15 cellular contexts compared by ENCODE assay signal in genomic region chr11:129313588-129314288, GRCh38.
DNase-seq lines count a peak whose midpoint lies in the region; ATAC-seq, FAIRE-seq and TF ChIP-seq lines count a peak whose summit lies in the region.
"Had no signal": no experiment of that assay in that cellular context is flagged by ENCODE, and none has a peak within 500 bp of the region (broad histone marks: within the 10 kb centered on the region; RNA-seq: fewer than 3 reads in every experiment).

No MANE protein-coding gene starts in this region.

- H3K27me3 Mint-ChIP-seq in endodermal cell (ENCODE audit: insufficient read depth): peaks cover 9% of the 10 kb centered on the region
- H3K27me3 Mint-ChIP-seq: activated T-cell treated with anti-CD3 and anti-CD28 coated beads, Interleukin-2, amount 50 U/mL, for 24 hours had no signal

- WGBS in body of pancreas, 2 donors: 63 to 72% methylated on average over 4 of the region's 4 CpGs
- 81 to 86% methylated on average over 4 of the region's 4 CpGs for WGBS in endodermal cell (ENCODE audit: insufficient coverage in 1 of 2, insufficient read length in 1 of 2), 2 experiments

- H3K9ac ChIP-seq in BLaER1 treated with 17β-estradiol and CSF1 and Interleukin-3, amounts not matched to agents 10 nM and 100 nM: peak overlapping the region in 1 of 11 experiments; percentile 9; a peak in 1 of 22 replicates
- no peak overlapping the region for H3K9ac ChIP-seq in Loucy (ENCODE audit: low read depth, low read length, poor library complexity, severe bottlenecking)
- no peak overlapping the region for H3K9ac ChIP-seq in endodermal cell (ENCODE audit: extremely low read depth, low read length, poor library complexity, severe bottlenecking)
- H3K9ac ChIP-seq: KMS-11 had no signal

- H3K9me3 ChIP-seq in BLaER1 treated with 17β-estradiol and CSF1 and Interleukin-3, amounts not matched to agents 10 nM and 100 nM (replicated peaks in 1 of 11): peaks cover 6 to 28% (median 17%) of the 10 kb centered on the region in 11 experiments; a peak in 21 of 22 replicates
- H3K9me3 ChIP-seq in Loucy (ENCODE audit: insufficient read depth, low read depth, low read length): no peaks in the 10 kb centered on the region
- H3K9me3 ChIP-seq in body of pancreas: no peaks in the 10 kb centered on the region
- peaks cover 5% of the 10 kb centered on the region for H3K9me3 ChIP-seq in endodermal cell (ENCODE audit: control insufficient read depth, low read length)
- H3K9me3 ChIP-seq: lower lobe of right lung had no signal

- TF ChIP-seq CTCF in Loucy (conservative IDR thresholded peaks at IDR 0.05; ENCODE audit: low read length) (no peak), body of pancreas (IDR thresholded peaks at IDR 0.05) (no peak), endodermal cell (conservative IDR thresholded peaks at IDR 0.05) (no peak)

- no peak overlapping the region for H3K27ac Mint-ChIP-seq in endodermal cell
- H3K27ac Mint-ChIP-seq: activated T-cell treated with anti-CD3 and anti-CD28 coated beads, Interleukin-2, amount 50 U/mL, for 24 hours; effector memory CD8-positive, alpha-beta T cell had no signal

- H3K9me2 ChIP-seq in Loucy (replicated peaks; ENCODE audit: low read depth, low read length): no peaks in the 10 kb centered on the region

- H3K4me1 Mint-ChIP-seq in endodermal cell: peaks cover 43% of the 10 kb centered on the region

- H3K9me3 Mint-ChIP-seq in endodermal cell: peaks cover 17% of the 10 kb centered on the region

- H2AFZ ChIP-seq in Loucy (ENCODE audit: low read length): peak overlapping the region; percentile 66

- no peaks in the 10 kb centered on the region for H3K36me3 Mint-ChIP-seq in endodermal cell (ENCODE audit: low read depth)

- peak overlapping the region; percentile 0 to 75 (median 51); a peak in 18 of 22 replicates for H3K4me2 ChIP-seq in BLaER1 treated with 17β-estradiol and CSF1 and Interleukin-3, amounts not matched to agents 10 nM and 100 nM
- no peak overlapping the region for H3K4me2 ChIP-seq in Loucy (ENCODE audit: low read depth, low read length, poor library complexity, severe bottlenecking)
- H3K4me2 ChIP-seq: KMS-11 had no signal

- no peaks in the 10 kb centered on the region for H3F3A ChIP-seq in Loucy (ENCODE audit: low read depth)

- H3K79me2 ChIP-seq in Loucy (ENCODE audit: insufficient read depth, low read length): no peaks in the 10 kb centered on the region

- H4K20me1 ChIP-seq in BLaER1 treated with 17β-estradiol and CSF1 and Interleukin-3, amounts not matched to agents 10 nM and 100 nM: no peaks in the 10 kb centered on the region
- H4K20me1 ChIP-seq in Loucy (ENCODE audit: insufficient read depth, low read length, poor library complexity, severe bottlenecking): no peaks in the 10 kb centered on the region

- peak in 3 of 4 donors; percentile 35 to 42 (median 38) for DNase-seq in body of pancreas
- DNase-seq in inferior parietal cortex (ENCODE audit: extremely low spot score): peak; percentile 59
- DNase-seq in endodermal cell: no peak
- no peak for DNase-seq in stimulated activated CD8-positive, alpha-beta memory T cell treated with anti-CD3 and anti-CD28 coated beads, Interleukin-4, amount 100 ng/mL, for 48 hours
- DNase-seq in SIG-M5 (lab: John Stamatoyannopoulos, UW): no peak
- no peak for DNase-seq in GM12892 (ENCODE audit: insufficient read length)
- DNase-seq: activated T-cell treated with anti-CD3 and anti-CD28 coated beads, Interleukin-2, amount 50 U/mL, for 24 hours; COR-L47; effector memory CD8-positive, alpha-beta T cell; lower lobe of right lung; NCI-H187 treated with DMSO at 0.1 percent for 48 hours; T-helper 1 cell had no signal

- H3K36me3 ChIP-seq in BLaER1 treated with 17β-estradiol and CSF1 and Interleukin-3, amounts not matched to agents 10 nM and 100 nM: no peaks in the 10 kb centered on the region
- H3K36me3 ChIP-seq in Loucy (ENCODE audit: insufficient read depth, low read length) (no peaks in the 10 kb centered on the region), body of pancreas (replicated peaks in 1 of 2; ENCODE audit: insufficient read depth in 1 of 2, low read depth in 2 of 2) (no peaks in the 10 kb centered on the region), endodermal cell (ENCODE audit: control insufficient read depth, insufficient read depth, low read length) (no peaks in the 10 kb centered on the region)
- H3K36me3 ChIP-seq: lower lobe of right lung had no signal

- TF ChIP-seq POLR2A in body of pancreas (IDR thresholded peaks at IDR 0.05) (no peak), GM12892 (IDR thresholded peaks at IDR 0.05; ENCODE audit: low read depth, low read length) (no peak)

- no peak for ATAC-seq in body of pancreas
- ATAC-seq: effector memory CD8-positive, alpha-beta T cell had no signal

- FAIRE-seq in GM12892 (lab: Jason Lieb, UNC): no peak

- no peak overlapping the region for H3K4me3 ChIP-seq in BLaER1 treated with 17β-estradiol and CSF1 and Interleukin-3, amounts not matched to agents 10 nM and 100 nM
- H3K4me3 ChIP-seq in Loucy (ENCODE audit: low read length, poor library complexity, severe bottlenecking): no peak overlapping the region
- no peak overlapping the region for H3K4me3 ChIP-seq in body of pancreas
- H3K4me3 ChIP-seq in endodermal cell (ENCODE audit: low read length): no peak overlapping the region
- H3K4me3 ChIP-seq: lower lobe of right lung had no signal

- peak overlapping the region in 8 of 11 experiments; percentile 22 to 69 (median 62); a peak in 13 of 22 replicates for H3K27ac ChIP-seq in BLaER1 treated with 17β-estradiol and CSF1 and Interleukin-3, amounts not matched to agents 10 nM and 100 nM
- H3K27ac ChIP-seq in body of pancreas (peak overlapping the region in 3 of 4 donors; percentile 49 to 83 (median 53)), endodermal cell (ENCODE audit: low read depth, low read length) (no peak overlapping the region)
- H3K27ac ChIP-seq: KMS-11, lower lobe of right lung had no signal

- H3K4me1 ChIP-seq in BLaER1 treated with 17β-estradiol and CSF1 and Interleukin-3, amounts not matched to agents 10 nM and 100 nM: peaks cover 37 to 58% (median 49%) of the 10 kb centered on the region in 10 experiments
- H3K4me1 ChIP-seq in Loucy (ENCODE audit: insufficient read depth, low read length, poor library complexity, severe bottlenecking) (peaks cover 2% of the 10 kb centered on the region), body of pancreas (peaks cover 54% of the 10 kb centered on the region), endodermal cell (ENCODE audit: control insufficient read depth, insufficient read depth, low read length) (peaks cover 18% of the 10 kb centered on the region)

- intact Hi-C loops in body of pancreas (cut with DNase I): no loop called here

- H3K4me3 Mint-ChIP-seq in endodermal cell: no peak overlapping the region
- H3K4me3 Mint-ChIP-seq: activated T-cell treated with anti-CD3 and anti-CD28 coated beads, Interleukin-2, amount 50 U/mL, for 24 hours; effector memory CD8-positive, alpha-beta T cell had no signal

- H3K27me3 ChIP-seq in BLaER1 treated with 17β-estradiol and CSF1 and Interleukin-3, amounts not matched to agents 10 nM and 100 nM: no peaks in the 10 kb centered on the region
- H3K27me3 ChIP-seq in Loucy (ENCODE audit: insufficient read depth, low read length, poor library complexity, severe bottlenecking): no peaks in the 10 kb centered on the region
- H3K27me3 ChIP-seq in body of pancreas: no peaks in the 10 kb centered on the region
- H3K27me3 ChIP-seq in endodermal cell (ENCODE audit: control insufficient read depth, insufficient read depth, low read length, poor library complexity, severe bottlenecking): no peaks in the 10 kb centered on the region

Comparison
In these comparisons a context has a peak if more than half of its experiments do, and no peak if none do; other contexts are left out.
1. DNase-seq: peak in body of pancreas (3 of 4) and inferior parietal cortex (single experiment); none in endodermal cell (single experiment), stimulated activated CD8-positive, alpha-beta memory T cell treated with anti-CD3 and anti-CD28 coated beads, Interleukin-4, amount 100 ng/mL, for 48 hours (single experiment), SIG-M5 (single experiment) and GM12892 (single experiment).